Comparison of ENCODE assay signal across 16 cellular contexts in the genomic region with DNA sequence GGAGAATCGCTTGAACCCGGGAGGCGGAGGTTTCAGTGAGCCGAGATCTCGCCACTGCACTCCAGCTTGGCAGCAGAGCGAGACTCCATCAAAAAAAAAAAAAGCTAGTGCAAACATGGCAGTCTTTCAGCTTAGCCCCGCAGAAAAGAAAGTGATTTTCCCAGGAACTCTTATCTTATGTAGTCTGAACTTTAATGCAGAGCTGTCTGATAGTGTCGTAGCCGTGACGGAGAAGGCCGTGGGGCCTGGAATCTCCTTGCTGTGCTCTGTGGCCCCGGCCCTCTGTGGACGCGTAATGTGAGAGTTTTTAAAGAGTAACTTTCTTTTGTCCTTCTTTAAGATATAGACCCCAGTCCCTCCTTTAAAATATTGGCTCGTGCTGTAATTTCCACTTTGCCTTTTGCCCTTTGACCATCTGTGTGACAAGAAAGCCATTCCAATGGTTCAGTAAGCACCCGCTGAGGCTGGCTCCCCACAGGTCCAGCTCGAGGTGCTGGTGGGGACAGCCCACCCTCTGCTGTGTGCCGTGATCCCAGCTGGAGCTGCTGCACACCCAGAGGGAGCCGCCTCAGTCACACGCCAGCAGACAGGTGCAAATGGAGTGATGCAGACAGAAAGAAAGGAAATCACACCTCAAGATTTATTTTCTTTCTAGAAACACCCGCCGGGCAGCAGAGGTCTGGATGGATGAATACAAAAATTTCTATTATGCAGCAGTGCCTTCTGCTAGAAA.
"Had no signal": no experiment of that assay in that cellular context is flagged by ENCODE, and none has a peak within 500 bp of the region (broad histone marks: within the 10 kb centered on the region; RNA-seq: fewer than 3 reads in every experiment).

No MANE protein-coding gene starts in this region.

- FAIRE-seq: endometrium, keratinocyte had no signal

- H3K9me3 Mint-ChIP-seq: activated CD4-positive, alpha-beta memory T cell treated with anti-CD3 and anti-CD28 coated beads for 36 hours; activated naive CD4-positive, alpha-beta T cell treated with anti-CD3 and anti-CD28 coated beads for 36 hours; activated naive CD8-positive, alpha-beta T cell treated with anti-CD3 and anti-CD28 coated beads, Interleukin-2, amount 50 U/mL, for 24 hours; activated T-cell treated with anti-CD3 and anti-CD28 coated beads, Interleukin-2, amount 50 U/mL, for 72 hours; nephron; stimulated activated effector memory CD8-positive, alpha-beta T cell treated with anti-CD3 and anti-CD28 coated beads, Interleukin-12 subunit alpha, Interleukin-12 subunit beta, amount 100 ng/mL, for 72 hours had no signal

- H3K27me3 ChIP-seq: gastroesophageal sphincter, left lung, thyroid gland, uterus had no signal

- H3K4me3 ChIP-seq: gastroesophageal sphincter, left lung, thyroid gland, uterus had no signal

- DNase-seq: activated CD4-positive, alpha-beta memory T cell treated with anti-CD3 and anti-CD28 coated beads for 36 hours; activated CD4-positive, alpha-beta T cell treated with anti-CD3 and anti-CD28 coated beads for 36 hours; activated naive CD4-positive, alpha-beta T cell treated with anti-CD3 and anti-CD28 coated beads for 36 hours; activated naive CD8-positive, alpha-beta T cell treated with anti-CD3 and anti-CD28 coated beads, Interleukin-2, amount 50 U/mL, for 24 hours; activated T-cell treated with anti-CD3 and anti-CD28 coated beads, Interleukin-2, amount 50 U/mL, for 72 hours; left lung; T-helper 17 cell; thyroid gland; uterus; WERI-Rb-1 had no signal

- H3K27ac Mint-ChIP-seq: activated CD4-positive, alpha-beta memory T cell treated with anti-CD3 and anti-CD28 coated beads for 36 hours; activated CD4-positive, alpha-beta T cell treated with anti-CD3 and anti-CD28 coated beads for 36 hours; activated naive CD4-positive, alpha-beta T cell treated with anti-CD3 and anti-CD28 coated beads for 36 hours; activated naive CD8-positive, alpha-beta T cell treated with anti-CD3 and anti-CD28 coated beads, Interleukin-2, amount 50 U/mL, for 24 hours; activated T-cell treated with anti-CD3 and anti-CD28 coated beads, Interleukin-2, amount 50 U/mL, for 72 hours; memory B cell; stimulated activated effector memory CD8-positive, alpha-beta T cell treated with anti-CD3 and anti-CD28 coated beads, Interleukin-12 subunit alpha, Interleukin-12 subunit beta, amount 100 ng/mL, for 72 hours; T-helper 17 cell had no signal

- H3K27ac ChIP-seq: gastroesophageal sphincter, left lung, thyroid gland, uterus had no signal

- H3K9me3 ChIP-seq: gastroesophageal sphincter, left lung, thyroid gland, uterus had no signal

- ATAC-seq: activated CD4-positive, alpha-beta T cell treated with anti-CD3 and anti-CD28 coated beads for 36 hours; activated T-cell treated with anti-CD3 and anti-CD28 coated beads, Interleukin-2, amount 50 U/mL, for 72 hours; gastroesophageal sphincter; left lung; stimulated activated effector memory CD8-positive, alpha-beta T cell treated with anti-CD3 and anti-CD28 coated beads, Interleukin-12 subunit alpha, Interleukin-12 subunit beta, amount 100 ng/mL, for 72 hours; T-helper 17 cell had no signal

- H3K27me3 Mint-ChIP-seq: activated CD4-positive, alpha-beta memory T cell treated with anti-CD3 and anti-CD28 coated beads for 36 hours; activated CD4-positive, alpha-beta T cell treated with anti-CD3 and anti-CD28 coated beads for 36 hours; activated naive CD8-positive, alpha-beta T cell treated with anti-CD3 and anti-CD28 coated beads, Interleukin-2, amount 50 U/mL, for 24 hours; memory B cell; T-helper 17 cell had no signal

- H3K4me3 Mint-ChIP-seq: activated CD4-positive, alpha-beta memory T cell treated with anti-CD3 and anti-CD28 coated beads for 36 hours; activated CD4-positive, alpha-beta T cell treated with anti-CD3 and anti-CD28 coated beads for 36 hours; activated naive CD4-positive, alpha-beta T cell treated with anti-CD3 and anti-CD28 coated beads for 36 hours; activated naive CD8-positive, alpha-beta T cell treated with anti-CD3 and anti-CD28 coated beads, Interleukin-2, amount 50 U/mL, for 24 hours; activated T-cell treated with anti-CD3 and anti-CD28 coated beads, Interleukin-2, amount 50 U/mL, for 72 hours; memory B cell; nephron; stimulated activated effector memory CD8-positive, alpha-beta T cell treated with anti-CD3 and anti-CD28 coated beads, Interleukin-12 subunit alpha, Interleukin-12 subunit beta, amount 100 ng/mL, for 72 hours; T-helper 17 cell had no signal

- H3K4me1 ChIP-seq: left lung, thyroid gland, uterus had no signal

- H3K4me1 Mint-ChIP-seq: activated CD4-positive, alpha-beta T cell treated with anti-CD3 and anti-CD28 coated beads for 36 hours; stimulated activated effector memory CD8-positive, alpha-beta T cell treated with anti-CD3 and anti-CD28 coated beads, Interleukin-12 subunit alpha, Interleukin-12 subunit beta, amount 100 ng/mL, for 72 hours had no signal

- H3K36me3 ChIP-seq: uterus had no signal
